20 cellular contexts compared by ENCODE assay signal in genomic region chr2:102066554-102066953, GRCh38.
"Had no signal": no experiment of that assay in that cellular context is flagged by ENCODE, and none has a peak within 500 bp of the region (broad histone marks: within the 10 kb centered on the region; RNA-seq: fewer than 3 reads in every experiment).

No MANE protein-coding gene starts in this region.

- H3K36me3 ChIP-seq: heart left ventricle, right atrium auricular region, suprapubic skin, upper lobe of left lung had no signal

- ATAC-seq: activated CD8-positive, alpha-beta T cell treated with anti-CD3 and anti-CD28 coated beads for 36 hours; heart left ventricle; left cardiac atrium; natural killer cell; stimulated activated naive CD8-positive, alpha-beta T cell treated with anti-CD3 and anti-CD28 coated beads, Interleukin-15, Interleukin-2, amounts not matched to agents 100 U/mL and 50 U/mL, for 24 hours; WTC11 had no signal

- H3K27me3 ChIP-seq: heart left ventricle, right atrium auricular region, suprapubic skin, upper lobe of left lung had no signal

- H3K9me3 ChIP-seq: heart left ventricle, right atrium auricular region, suprapubic skin had no signal

- H3K27ac ChIP-seq: suprapubic skin had no signal

- DNase-seq: activated CD4-positive, alpha-beta T cell treated with anti-CD3 and anti-CD28 coated beads for 48 hours; activated CD8-positive, alpha-beta memory T cell treated with anti-CD3 and anti-CD28 coated beads, Interleukin-2, amount 50 U/mL, for 4 hours; activated CD8-positive, alpha-beta T cell treated with anti-CD3 and anti-CD28 coated beads for 36 hours; activated gamma-delta T cell treated with Interleukin-2 at 50 U/mL for 16 hours; activated naive CD8-positive, alpha-beta T cell treated with anti-CD3 and anti-CD28 coated beads, Interleukin-2, amount 10 ng/mL, durations not matched to agents 7 days and 5 days; activated T-cell treated with anti-CD3 and anti-CD28 coated beads, Interleukin-2, amount 50 U/mL, for 48 hours; anterior cingulate cortex; cerebellar nuclear complex; effector memory CD4-positive, alpha-beta T cell; heart left ventricle; left cardiac atrium; natural killer cell; nucleus accumbens; stimulated activated naive CD8-positive, alpha-beta T cell treated with anti-CD3 and anti-CD28 coated beads, Interleukin-15, Interleukin-2, amounts not matched to agents 100 U/mL and 50 U/mL, for 24 hours; T-helper 2 cell; upper lobe of left lung had no signal

- H3K4me3 ChIP-seq: heart left ventricle, lung, right atrium auricular region, suprapubic skin, upper lobe of left lung had no signal
